15 cellular contexts compared by ENCODE assay signal in the genomic region with DNA sequence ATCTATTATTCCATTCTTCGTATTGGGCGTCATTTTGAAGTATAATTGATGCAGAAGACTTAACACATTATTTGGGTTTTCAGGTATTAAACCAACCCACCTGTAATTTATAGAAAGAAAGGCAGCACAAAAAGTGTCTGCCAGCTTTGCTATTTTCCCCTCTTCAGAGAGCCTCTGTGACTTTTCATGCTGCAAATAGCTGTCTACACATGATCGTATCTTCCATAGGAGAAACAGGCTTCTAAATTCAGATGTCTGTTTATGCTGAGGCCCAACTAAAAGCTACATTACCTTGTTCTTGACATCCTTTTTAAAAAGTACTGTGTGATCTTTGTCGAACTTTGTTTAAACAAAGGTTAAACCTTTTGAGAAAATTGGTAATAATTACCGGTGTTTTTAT. TPM values are rescaled to one million over a fixed set of nuclear protein-coding genes. Genes with fewer than 3 reads are reported as not detected.
DNase-seq lines count a peak whose midpoint lies in the region; ATAC-seq and TF ChIP-seq lines count a peak whose summit lies in the region.
"Had no signal": no experiment of that assay in that cellular context is flagged by ENCODE, and none has a peak within 500 bp of the region (broad histone marks: within the 10 kb centered on the region; RNA-seq: fewer than 3 reads in every experiment).

No MANE protein-coding gene starts in this region.

- H3K27ac ChIP-seq in gastroesophageal sphincter, result peak overlapping the region in 3 of 4 donors; percentile 35 to 66 (median 65)
- H3K27ac ChIP-seq: BLaER1, GM23248 had no signal

- ATAC-seq in Right ventricle myocardium superior (ENCODE audit: poor library complexity) (peak; percentile 51), Right ventricle myocardium inferior (no peak), gastroesophageal sphincter (no peak)
- ATAC-seq: HCT116, HepG2 had no signal

- TF ChIP-seq EP300 in gastroesophageal sphincter (IDR thresholded peaks at IDR 0.05), result no peak

- no peaks in the 10 kb centered on the region for H3K9me3 ChIP-seq in gastroesophageal sphincter
- H3K9me3 ChIP-seq: BLaER1 had no signal

- no peaks in the 10 kb centered on the region for H3K36me3 ChIP-seq in gastroesophageal sphincter
- H3K36me3 ChIP-seq: BLaER1 had no signal

- intact Hi-C loops in Right ventricle myocardium superior (cut with DNase I) (no loop called here), Right ventricle myocardium inferior (cut with DNase I) (no loop called here)

- no peak overlapping the region for H3K4me3 ChIP-seq in gastroesophageal sphincter
- H3K4me3 ChIP-seq: BLaER1, GM23248 had no signal

- DNase-seq in Right ventricle myocardium superior (no peak), Right ventricle myocardium inferior (ENCODE audit: missing footprints) (no peak), SK-N-DZ (ENCODE audit: low spot score) (peak; percentile 7), NCI-H510A (lab: John Stamatoyannopoulos, UW) (no peak), NCI-H2227 treated with DMSO at 0.1 percent for 48 hours (lab: John Stamatoyannopoulos, UW) (no peak), NCI-H1417 treated with DMSO at 0.1 percent for 48 hours (lab: John Stamatoyannopoulos, UW) (no peak)
- DNase-seq: 8988T, AML-193, Calu3, DMS 273 treated with DMSO at 0.1 percent for 48 hours had no signal

- no peak for TF ChIP-seq CTCF in gastroesophageal sphincter (IDR thresholded peaks at IDR 0.05)

- WGBS in gastroesophageal sphincter (ENCODE audit: low coverage in 1 of 2), 2 donors, result 56 to 58% methylated on average over 5 of the region's 5 CpGs

- H3K4me1 ChIP-seq in gastroesophageal sphincter, result peaks cover 0 to 34% (median 6%) of the 10 kb centered on the region in 3 donors
- H3K4me1 ChIP-seq: BLaER1 had no signal

- no peaks in the 10 kb centered on the region for H3K27me3 ChIP-seq in gastroesophageal sphincter
- H3K27me3 ChIP-seq: BLaER1 had no signal

- no peak for TF ChIP-seq POLR2A in gastroesophageal sphincter (IDR thresholded peaks at IDR 0.05)

RNA-seq across cellular contexts. Expression of gene ACKR2, which starts 5.0 kb away (rescaled TPM):
- total RNA-seq in Right ventricle myocardium superior, result 0.43 TPM
- 0.89 TPM for total RNA-seq in Right ventricle myocardium inferior
- not detected in 2 replicates for polyA plus RNA-seq in SK-N-DZ (2014; cell fraction: cytosol; rRNA removed)
- not detected in 2 replicates for polyA plus RNA-seq in SK-N-DZ (2014; cell fraction: nucleus; rRNA removed)
- total RNA-seq in gastroesophageal sphincter, result 1 to 10 TPM; 5.9 to 9.3 (median 7.4) TPM

RNA-seq across cellular contexts. Expression of gene HIGD1A, which starts 10.0 kb away (rescaled TPM):
- 320 TPM for total RNA-seq in Right ventricle myocardium superior
- total RNA-seq in Right ventricle myocardium inferior, result 335 TPM
- 140 and 157 TPM in 2 replicates for polyA plus RNA-seq in SK-N-DZ (2014; cell fraction: cytosol; rRNA removed)
- 59.7 and 92.3 TPM in 2 replicates for polyA plus RNA-seq in SK-N-DZ (2014; cell fraction: nucleus; rRNA removed)
- total RNA-seq in gastroesophageal sphincter, result 100 to 1,000 TPM; 173 to 657 (median 393) TPM

RNA-seq across cellular contexts. Expression of gene CCDC13, which starts 41.2 kb away (rescaled TPM):
- total RNA-seq in Right ventricle myocardium superior (0.24 TPM), Right ventricle myocardium inferior (0.41 TPM), gastroesophageal sphincter (1 to 10 TPM; 2.8 to 7.4 (median 5.6) TPM)
- polyA plus RNA-seq in SK-N-DZ (2014; cell fraction: cytosol; rRNA removed), result 0.65 and 0.70 TPM in 2 replicates
- 2.4 TPM in 1 of 2 replicates, not detected in the other for polyA plus RNA-seq in SK-N-DZ (2014; cell fraction: nucleus; rRNA removed)
